32 cellular contexts compared by ENCODE assay signal in the genomic region with DNA sequence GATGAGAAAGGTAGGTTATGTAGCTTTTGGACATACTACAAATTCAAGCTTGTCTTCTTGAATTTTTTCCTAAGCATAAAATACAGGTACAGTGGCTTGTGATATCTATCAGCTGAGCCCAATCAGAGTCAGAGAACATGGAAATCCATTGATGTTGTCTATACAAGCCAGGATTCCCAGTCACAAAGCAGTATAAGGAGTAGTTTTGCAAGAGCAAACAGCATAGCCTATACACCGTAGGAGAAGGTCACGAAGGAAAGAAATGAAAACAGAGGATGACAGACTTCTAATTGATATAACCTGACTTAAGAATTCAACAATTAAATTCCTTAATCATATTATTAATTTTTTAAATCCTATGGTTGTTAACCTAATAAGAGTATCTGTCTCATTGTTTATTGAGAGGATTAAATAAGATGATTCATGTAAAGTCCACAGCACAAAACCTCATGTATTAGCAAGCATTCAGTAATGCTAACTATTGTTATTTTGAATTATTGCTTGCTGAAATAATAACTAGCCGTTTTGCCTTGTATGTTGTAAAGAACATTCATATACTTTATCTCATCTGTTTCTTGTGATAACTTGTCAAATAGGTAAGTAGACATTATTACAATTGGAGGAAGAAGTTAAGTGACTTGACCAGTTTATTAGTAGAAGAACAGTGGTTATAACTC.
DNase-seq lines count a peak whose midpoint lies in the region; ATAC-seq, FAIRE-seq and TF ChIP-seq lines count a peak whose summit lies in the region.
"Had no signal": no experiment of that assay in that cellular context is flagged by ENCODE, and none has a peak within 500 bp of the region (broad histone marks: within the 10 kb centered on the region; RNA-seq: fewer than 3 reads in every experiment).

No MANE protein-coding gene starts in this region.

- peaks cover 51% of the 10 kb centered on the region for H3K4me1 ChIP-seq in PC-3 (ENCODE audit: insufficient read depth, low read length)
- H3K4me1 ChIP-seq in keratinocyte (ENCODE audit: control insufficient read depth, extremely low read depth, insufficient read depth, low read length), result peaks cover 37% of the 10 kb centered on the region
- H3K4me1 ChIP-seq: colonic mucosa had no signal

- peaks cover 6% of the 10 kb centered on the region for H3K9me3 Mint-ChIP-seq in activated naive CD8-positive, alpha-beta T cell treated with anti-CD3 and anti-CD28 coated beads, Interleukin-2, amount 50 U/mL, for 24 hours
- H3K9me3 Mint-ChIP-seq: activated CD4-positive, alpha-beta T cell treated with anti-CD3 and anti-CD28 coated beads, Interleukin-2, amount 10 ng/mL, durations not matched to agents 7 days and 5 days; activated T-cell treated with anti-CD3 and anti-CD28 coated beads, Interleukin-2, amount 50 U/mL, for 72 hours; effector memory CD8-positive, alpha-beta T cell; stimulated activated memory B cell treated with anti-CD40 and anti-IgM and Interleukin-4, amounts not matched to agents 10 μg/mL and 1 μg/mL and 100 μg/mL, for 72 hours; type B pancreatic cell had no signal

- DNase-seq in EH (ENCODE audit: low read depth) (peak; percentile 46), PC-3 (peak; percentile 76), choroid plexus epithelial cell (ENCODE audit: low read depth) (peak; percentile 27), keratinocyte (ENCODE audit: low read depth, low spot score) (no peak), GM19240 (ENCODE audit: insufficient read length, low spot score) (no peak), DMS79 (lab: John Stamatoyannopoulos, UW) (no peak), H54 (ENCODE audit: insufficient read length, low spot score) (no peak)
- DNase-seq in activated naive CD8-positive, alpha-beta T cell treated with anti-CD3 and anti-CD28 coated beads, Interleukin-2, amount 50 U/mL, for 24 hours, result no peak
- DNase-seq: activated CD4-positive, alpha-beta T cell treated with anti-CD3 and anti-CD28 coated beads, Interleukin-2, amount 10 ng/mL, durations not matched to agents 7 days and 5 days; activated naive CD4-positive, alpha-beta T cell; activated T-cell treated with anti-CD3 and anti-CD28 coated beads, Interleukin-2, amount 50 U/mL, for 72 hours; adrenal gland; colonic mucosa; DND-41; effector memory CD8-positive, alpha-beta T cell; esophagus squamous epithelium; kidney; NCI-H1092; NCI-H187; NCI-H524; nephron progenitor cell; pancreas; right cardiac atrium; SHP77; stimulated activated CD4-positive, alpha-beta T cell treated with anti-CD3 and anti-CD28 coated beads, Interleukin-4, amount 100 ng/mL, for 24 hours; substantia nigra; T-helper 9 cell had no signal

- no peaks in the 10 kb centered on the region for H3K9me2 ChIP-seq in PC-3 (replicated peaks; ENCODE audit: low read length)

- H4K20me1 ChIP-seq in PC-3 (ENCODE audit: low read length) (no peaks in the 10 kb centered on the region), keratinocyte (ENCODE audit: control insufficient read depth, extremely low read depth, insufficient read depth, low read length) (no peaks in the 10 kb centered on the region)
- H4K20me1 ChIP-seq: BLaER1 had no signal

- POLR2A ChIA-PET in PC-3 (lab: Charles Lee; ENCODE audit: unreplicated experiment), result interaction anchor here (0.6 kb wide), 1 partner anchor 585 kb away, joined by 5 read pairs; no protein-coding TSS in a partner anchor

- no peak overlapping the region for H3K27ac Mint-ChIP-seq in activated naive CD8-positive, alpha-beta T cell treated with anti-CD3 and anti-CD28 coated beads, Interleukin-2, amount 50 U/mL, for 24 hours
- H3K27ac Mint-ChIP-seq: activated CD4-positive, alpha-beta T cell treated with anti-CD3 and anti-CD28 coated beads, Interleukin-2, amount 10 ng/mL, durations not matched to agents 7 days and 5 days; activated T-cell treated with anti-CD3 and anti-CD28 coated beads, Interleukin-2, amount 50 U/mL, for 72 hours; effector memory CD8-positive, alpha-beta T cell; nephron progenitor cell; stimulated activated memory B cell treated with anti-CD40 and anti-IgM and Interleukin-4, amounts not matched to agents 10 μg/mL and 1 μg/mL and 100 μg/mL, for 72 hours; type B pancreatic cell had no signal

- BruUV-seq in PC-3 (replicated peaks; lab: Mats Ljungman, UMichigan), result no TSS peak

- H3F3A ChIP-seq in PC-3 (ENCODE audit: low read length, unreplicated experiment), result peaks cover 3% of the 10 kb centered on the region

- no peaks in the 10 kb centered on the region for H3K27me3 ChIP-seq in PC-3 (ENCODE audit: low read length)
- no peaks in the 10 kb centered on the region for H3K27me3 ChIP-seq in keratinocyte (ENCODE audit: control insufficient read depth, extremely low read depth, insufficient read depth, low read length)
- H3K27me3 ChIP-seq: adrenal gland, BLaER1, colonic mucosa, esophagus squamous epithelium, pancreas had no signal

- H3K36me3 ChIP-seq in PC-3 (ENCODE audit: low read depth, low read length) (no peaks in the 10 kb centered on the region), keratinocyte (ENCODE audit: control insufficient read depth in 2 of 2, extremely low read depth in 1 of 2, insufficient read depth in 2 of 2, low read length in 2 of 2) (no peaks in the 10 kb centered on the region)
- H3K36me3 ChIP-seq: adrenal gland, BLaER1, colonic mucosa, esophagus squamous epithelium, pancreas had no signal

- H3K79me2 ChIP-seq in PC-3 (ENCODE audit: low read length) (no peaks in the 10 kb centered on the region), keratinocyte (ENCODE audit: control insufficient read depth, insufficient read depth, low read length) (no peaks in the 10 kb centered on the region)

- peaks cover 2% of the 10 kb centered on the region for H3K27me3 Mint-ChIP-seq in activated naive CD8-positive, alpha-beta T cell treated with anti-CD3 and anti-CD28 coated beads, Interleukin-2, amount 50 U/mL, for 24 hours
- H3K27me3 Mint-ChIP-seq: activated CD4-positive, alpha-beta T cell treated with anti-CD3 and anti-CD28 coated beads, Interleukin-2, amount 10 ng/mL, durations not matched to agents 7 days and 5 days; stimulated activated memory B cell treated with anti-CD40 and anti-IgM and Interleukin-4, amounts not matched to agents 10 μg/mL and 1 μg/mL and 100 μg/mL, for 72 hours; type B pancreatic cell had no signal

- FAIRE-seq in keratinocyte (lab: Jason Lieb, UNC), result peak; percentile 70
- no peak for FAIRE-seq in H54 (lab: Jason Lieb, UNC)
- FAIRE-seq: GM12891, H1, kidney, pancreas had no signal

- H3K9me1 ChIP-seq in keratinocyte (ENCODE audit: control insufficient read depth, extremely low read depth, insufficient read depth, low read length), result no peaks in the 10 kb centered on the region

- dilution Hi-C loops in keratinocyte (cut with MboI; ENCODE audit: extremely low pct_ligation_motif_present, low sequenced_read_pairs), result no loop called here

- H3K9me3 ChIP-seq in PC-3 (ENCODE audit: low read length) (peaks cover 7% of the 10 kb centered on the region; the same call in 1 of the 2 replicates), keratinocyte (ENCODE audit: control insufficient read depth, low read depth, low read length) (no peaks in the 10 kb centered on the region)
- H3K9me3 ChIP-seq: adrenal gland, BLaER1, colonic mucosa, esophagus squamous epithelium, pancreas had no signal

- peak overlapping the region; percentile 96 for H3K27ac ChIP-seq in PC-3 (ENCODE audit: low read length)
- peak overlapping the region; percentile 98 for H3K27ac ChIP-seq in keratinocyte (ENCODE audit: control insufficient read depth, insufficient read depth, low read length)
- H3K27ac ChIP-seq: adrenal gland, BLaER1, colonic mucosa, esophagus squamous epithelium, pancreas had no signal

- no peaks in the 10 kb centered on the region for H3K36me3 Mint-ChIP-seq in activated naive CD8-positive, alpha-beta T cell treated with anti-CD3 and anti-CD28 coated beads, Interleukin-2, amount 50 U/mL, for 24 hours (ENCODE audit: low read depth)
- H3K36me3 Mint-ChIP-seq: stimulated activated memory B cell treated with anti-CD40 and anti-IgM and Interleukin-4, amounts not matched to agents 10 μg/mL and 1 μg/mL and 100 μg/mL, for 72 hours; type B pancreatic cell had no signal

- TF ChIP-seq POLR2A in H54 (IDR thresholded peaks at IDR 0.05; ENCODE audit: low read depth, low read length), result no peak

- peaks cover 44% of the 10 kb centered on the region for H3K4me1 Mint-ChIP-seq in activated naive CD8-positive, alpha-beta T cell treated with anti-CD3 and anti-CD28 coated beads, Interleukin-2, amount 50 U/mL, for 24 hours
- H3K4me1 Mint-ChIP-seq: activated CD4-positive, alpha-beta T cell treated with anti-CD3 and anti-CD28 coated beads, Interleukin-2, amount 10 ng/mL, durations not matched to agents 7 days and 5 days; nephron progenitor cell had no signal

- CTCF ChIA-PET in PC-3 (lab: Charles Lee), result no interaction called here

- H2AFZ ChIP-seq in PC-3 (ENCODE audit: low read length) (0 out of 2 replicates have a peak overlapping the region, but pooled peaks have one; percentile 15), keratinocyte (ENCODE audit: control insufficient read depth, low read length) (no peak overlapping the region)

- ATAC-seq in PC-3, result peak; percentile 59
- ATAC-seq in activated naive CD8-positive, alpha-beta T cell treated with anti-CD3 and anti-CD28 coated beads, Interleukin-2, amount 50 U/mL, for 24 hours, result no peak
- ATAC-seq: activated T-cell treated with anti-CD3 and anti-CD28 coated beads, Interleukin-2, amount 50 U/mL, for 72 hours; effector memory CD8-positive, alpha-beta T cell; pancreas; right cardiac atrium; stimulated activated memory B cell treated with anti-CD40 and anti-IgM and Interleukin-4, amounts not matched to agents 10 μg/mL and 1 μg/mL and 100 μg/mL, for 72 hours had no signal

- H3K4me2 ChIP-seq in PC-3 (ENCODE audit: low read length), result peak overlapping the region; percentile 32
- H3K4me2 ChIP-seq in keratinocyte (ENCODE audit: control insufficient read depth, extremely low read depth, insufficient read depth, low read depth, low read length), result peak overlapping the region; percentile 25
- H3K4me2 ChIP-seq: BLaER1 had no signal

- H3K9ac ChIP-seq in PC-3 (ENCODE audit: low read length), result peak overlapping the region; percentile 75
- H3K9ac ChIP-seq in keratinocyte (ENCODE audit: control insufficient read depth, extremely low read depth, insufficient read depth, low read length), result peak overlapping the region; percentile 11
- H3K9ac ChIP-seq: BLaER1 had no signal

- H3K4me3 ChIP-seq in PC-3 (ENCODE audit: low read length) (no peak overlapping the region), choroid plexus epithelial cell (ENCODE audit: low read depth, low read length) (no peak overlapping the region), keratinocyte (ENCODE audit: control insufficient read depth in 2 of 3, extremely low read depth in 1 of 3, insufficient read depth in 2 of 3, low read depth in 1 of 3, low read length in 3 of 3) (no peak overlapping the region)
- H3K4me3 ChIP-seq: adrenal gland, BLaER1, colonic mucosa, esophagus squamous epithelium, pancreas had no signal

- no peak overlapping the region for H3K4me3 Mint-ChIP-seq in activated naive CD8-positive, alpha-beta T cell treated with anti-CD3 and anti-CD28 coated beads, Interleukin-2, amount 50 U/mL, for 24 hours
- H3K4me3 Mint-ChIP-seq: activated CD4-positive, alpha-beta T cell treated with anti-CD3 and anti-CD28 coated beads, Interleukin-2, amount 10 ng/mL, durations not matched to agents 7 days and 5 days; activated T-cell treated with anti-CD3 and anti-CD28 coated beads, Interleukin-2, amount 50 U/mL, for 72 hours; effector memory CD8-positive, alpha-beta T cell; nephron progenitor cell; stimulated activated memory B cell treated with anti-CD40 and anti-IgM and Interleukin-4, amounts not matched to agents 10 μg/mL and 1 μg/mL and 100 μg/mL, for 72 hours; type B pancreatic cell had no signal

- intact Hi-C loops in PC-3 (cut with micrococcal nuclease), result loop anchor here (1.0 kb wide), 1 partner anchor 16 kb away; no protein-coding TSS in a partner anchor

- TF ChIP-seq CTCF in PC-3 (conservative IDR thresholded peaks at IDR 0.05; ENCODE audit: low read depth, low read length) (no peak), choroid plexus epithelial cell (conservative IDR thresholded peaks at IDR 0.05; ENCODE audit: low read depth, low read length) (no peak), keratinocyte (optimal IDR thresholded peaks at IDR 0.05 in 1 of 3, IDR thresholded peaks at IDR 0.05 in 1 of 3, conservative IDR thresholded peaks at IDR 0.05 in 1 of 3; ENCODE audit: extremely low read depth in 1 of 3, insufficient read depth in 2 of 3, low read length in 3 of 3) (no peak)

Comparison
In these comparisons a context has a peak if more than half of its experiments do, and no peak if none do; other contexts are left out.
1. DNase-seq: peak in EH (single experiment), PC-3 (single experiment) and choroid plexus epithelial cell (single experiment); none in keratinocyte (single experiment), GM19240 (single experiment), DMS79 (single experiment), H54 (single experiment) and activated naive CD8-positive, alpha-beta T cell treated with anti-CD3 and anti-CD28 coated beads, Interleukin-2, amount 50 U/mL, for 24 hours (single experiment).